25 cellular contexts compared by ENCODE assay signal in the genomic region with DNA sequence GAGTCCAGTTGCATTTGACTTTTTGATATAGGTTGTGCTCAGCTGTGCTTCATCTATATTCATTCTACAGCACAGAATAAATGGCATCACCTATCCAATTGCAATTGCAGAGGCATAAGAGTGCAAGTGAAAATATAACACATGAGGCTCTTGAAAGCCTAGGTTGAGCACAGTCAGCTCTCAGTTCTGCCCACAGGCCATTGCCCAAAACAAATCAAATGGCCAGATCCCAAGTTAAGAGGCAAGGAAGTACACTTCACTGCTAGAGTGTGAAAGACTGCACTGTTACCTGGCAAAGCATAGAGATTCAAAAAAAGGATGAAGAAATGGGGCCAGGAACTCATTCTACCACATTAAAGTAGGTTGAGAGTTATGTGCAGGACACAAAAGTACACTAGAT.
DNase-seq lines count a peak whose midpoint lies in the region; ATAC-seq, FAIRE-seq and TF ChIP-seq lines count a peak whose summit lies in the region.
"Had no signal": no experiment of that assay in that cellular context is flagged by ENCODE, and none has a peak within 500 bp of the region (broad histone marks: within the 10 kb centered on the region; RNA-seq: fewer than 3 reads in every experiment).

No MANE protein-coding gene starts in this region.

- BruUV-seq in GM12878 (replicated peaks; lab: Mats Ljungman, UMichigan): no TSS peak

- H2AFZ ChIP-seq in GM12878 (ENCODE audit: control insufficient read depth, low read depth, low read length): no peak overlapping the region

- H3K9ac ChIP-seq in GM12878 (ENCODE audit: control insufficient read depth, insufficient read depth, low read length): no peak overlapping the region

- ATAC-seq in GM18511 (IDR thresholded peaks at IDR 0.05; ENCODE audit: unreplicated experiment) (peak; percentile 70), GM21360 (IDR thresholded peaks at IDR 0.05; ENCODE audit: unreplicated experiment) (peak; percentile 52), HG02678 (IDR thresholded peaks at IDR 0.05; ENCODE audit: unreplicated experiment) (peak; percentile 62), GM12878 (peak; percentile 62), GM21526 (IDR thresholded peaks at IDR 0.05; ENCODE audit: low FRiP score, unreplicated experiment) (no peak)
- ATAC-seq: activated CD8-positive, alpha-beta T cell treated with anti-CD3 and anti-CD28 coated beads for 36 hours; gastroesophageal sphincter; HepG2; left ventricle myocardium superior; naive thymus-derived CD4-positive, alpha-beta T cell had no signal

- no peaks in the 10 kb centered on the region for H4K20me1 ChIP-seq in GM12878 (ENCODE audit: control insufficient read depth, insufficient read depth)

- no peak for TF ChIP-seq EP300 in GM12878 (IDR thresholded peaks at IDR 0.05; ENCODE audit: borderline replicate concordance in 1 of 2, control insufficient read depth in 1 of 2, low read depth in 2 of 2, low read length in 2 of 2)

- H3K4me1 ChIP-seq in GM12878 (ENCODE audit: control insufficient read depth, insufficient read depth, low read length): peaks cover 10% of the 10 kb centered on the region; the same call in 1 of the 2 replicates
- H3K4me1 ChIP-seq: gastroesophageal sphincter had no signal

- DNase-seq in GM12878 (ENCODE audit: low read depth, low spot score) (peak; percentile 32), SHP77 (lab: John Stamatoyannopoulos, UW) (no peak), GM12891 (ENCODE audit: insufficient read length, low spot score) (no peak)
- DNase-seq in activated effector memory CD4-positive, alpha-beta T cell treated with Interleukin-2 at 50 U/mL for 16 hours: no peak
- DNase-seq: activated CD4-positive, alpha-beta T cell treated with anti-CD3 and anti-CD28 coated beads for 1 hour; activated CD8-positive, alpha-beta T cell treated with anti-CD3 and anti-CD28 coated beads for 36 hours; activated gamma-delta T cell; BE2C; central memory CD4-positive, alpha-beta T cell; DMS53; HCEC 1CT; hypothalamus; left ventricle myocardium superior; naive thymus-derived CD4-positive, alpha-beta T cell; NCI-H2171 treated with DMSO at 0.1 percent for 48 hours; NCI-H526 treated with DMSO at 0.1 percent for 48 hours; occipital lobe; stimulated activated CD8-positive, alpha-beta memory T cell treated with anti-CD3 and anti-CD28 coated beads, Interleukin-4, amount 100 ng/mL, for 48 hours had no signal

- no peak overlapping the region for H3K4me3 ChIP-seq in GM12878
- H3K4me3 ChIP-seq: gastroesophageal sphincter had no signal

- no peak for TF ChIP-seq POLR2A in GM12878 (IDR thresholded peaks at IDR 0.05; ENCODE audit: low read depth, low read length)
- TF ChIP-seq POLR2A in GM12891 (IDR thresholded peaks at IDR 0.05; ENCODE audit: low read depth, low read length): no peak

- in situ Hi-C loops in GM12878 (cut with MboI): no loop called here

- no peaks in the 10 kb centered on the region for H3K79me2 ChIP-seq in GM12878 (ENCODE audit: control insufficient read depth, insufficient read depth, low read length)

- FAIRE-seq in GM12878 (lab: Jason Lieb, UNC) (no peak), GM12891 (lab: Jason Lieb, UNC) (no peak)
- FAIRE-seq: endometrium, HepG2 had no signal

- POLR2A ChIA-PET in GM12878 (lab: Charles Lee): interaction anchor here (0.5 to 0.8 kb wide), 2 partner anchors 9 to 113 kb away, joined by 3 to 4 read pairs; no protein-coding TSS in a partner anchor

- SMC1A ChIA-PET in GM12878 (lab: Charles Lee; ENCODE audit: uncharacterized antibody, unreplicated experiment): interaction anchor here (0.6 to 1.8 kb wide), 7 partner anchors 16 to 309 kb away, joined by 3 to 5 read pairs (median 3); no protein-coding TSS in a partner anchor

- no peak overlapping the region for H3K4me2 ChIP-seq in GM12878 (ENCODE audit: control insufficient read depth, insufficient read depth)

- no peak for TF ChIP-seq CTCF in GM12878 (IDR thresholded peaks at IDR 0.05 in 2 of 3, conservative IDR thresholded peaks at IDR 0.05 in 1 of 3; ENCODE audit: control insufficient read depth in 2 of 3, extremely low read depth in 1 of 3, insufficient read depth in 1 of 3, low read depth in 3 of 3, low read length in 3 of 3)

- no peaks in the 10 kb centered on the region for H3K36me3 ChIP-seq in GM12878 (ENCODE audit: control insufficient read depth in 2 of 2, insufficient read depth in 2 of 2, low read length in 1 of 2)
- H3K36me3 ChIP-seq: BE2C, gastroesophageal sphincter had no signal

- RAD21 ChIA-PET in GM12878 (lab: Charles Lee; ENCODE audit: unreplicated experiment): interaction anchor here (1.1 to 1.2 kb wide), 2 partner anchors 26 to 305 kb away, joined by 3 read pairs; no protein-coding TSS in a partner anchor

- H3K9me3 ChIP-seq in GM12878 (replicated peaks; ENCODE audit: control insufficient read depth, insufficient read depth, low read length): no peaks in the 10 kb centered on the region; the same call in 1 of the 3 replicates
- H3K9me3 ChIP-seq: BE2C, gastroesophageal sphincter had no signal

- no peak overlapping the region for H3K27ac ChIP-seq in GM12878 (ENCODE audit: control insufficient read depth, insufficient read depth)
- H3K27ac ChIP-seq: gastroesophageal sphincter had no signal

- intact Hi-C loops in GM12878 (cut with micrococcal nuclease; ENCODE audit: unreplicated experiment): loop anchor here (5.0 kb wide), 1 partner anchor 118 kb away; no protein-coding TSS in a partner anchor

- CTCF ChIA-PET in GM12878 (lab: Yijun Ruan, JAX): interaction anchor here (0.6 kb wide), 1 partner anchor 113 kb away, joined by 3 read pairs; no protein-coding TSS in a partner anchor

- TF ChIP-seq RAD21 in GM12878 (IDR thresholded peaks at IDR 0.05; ENCODE audit: insufficient read depth, low read depth, low read length): no peak

- H3K27me3 ChIP-seq in GM12878 (replicated peaks in 1 of 2; ENCODE audit: control insufficient read depth in 2 of 2, insufficient read depth in 2 of 2, low read length in 1 of 2): no peaks in the 10 kb centered on the region
- H3K27me3 ChIP-seq: BE2C, gastroesophageal sphincter had no signal

TF ChIP-seq in GM12878, 131 proteins besides CTCF, POLR2A, EP300 and RAD21:
- TF ChIP-seq, protein P1, sequence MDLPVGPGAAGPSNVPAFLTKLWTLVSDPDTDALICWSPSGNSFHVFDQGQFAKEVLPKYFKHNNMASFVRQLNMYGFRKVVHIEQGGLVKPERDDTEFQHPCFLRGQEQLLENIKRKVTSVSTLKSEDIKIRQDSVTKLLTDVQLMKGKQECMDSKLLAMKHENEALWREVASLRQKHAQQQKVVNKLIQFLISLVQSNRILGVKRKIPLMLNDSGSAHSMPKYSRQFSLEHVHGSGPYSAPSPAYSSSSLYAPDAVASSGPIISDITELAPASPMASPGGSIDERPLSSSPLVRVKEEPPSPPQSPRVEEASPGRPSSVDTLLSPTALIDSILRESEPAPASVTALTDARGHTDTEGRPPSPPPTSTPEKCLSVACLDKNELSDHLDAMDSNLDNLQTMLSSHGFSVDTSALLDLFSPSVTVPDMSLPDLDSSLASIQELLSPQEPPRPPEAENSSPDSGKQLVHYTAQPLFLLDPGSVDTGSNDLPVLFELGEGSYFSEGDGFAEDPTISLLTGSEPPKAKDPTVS (IDR thresholded peaks at IDR 0.05; ENCODE audit: low read depth, low read length): no peak
- TF ChIP-seq, protein P2, sequence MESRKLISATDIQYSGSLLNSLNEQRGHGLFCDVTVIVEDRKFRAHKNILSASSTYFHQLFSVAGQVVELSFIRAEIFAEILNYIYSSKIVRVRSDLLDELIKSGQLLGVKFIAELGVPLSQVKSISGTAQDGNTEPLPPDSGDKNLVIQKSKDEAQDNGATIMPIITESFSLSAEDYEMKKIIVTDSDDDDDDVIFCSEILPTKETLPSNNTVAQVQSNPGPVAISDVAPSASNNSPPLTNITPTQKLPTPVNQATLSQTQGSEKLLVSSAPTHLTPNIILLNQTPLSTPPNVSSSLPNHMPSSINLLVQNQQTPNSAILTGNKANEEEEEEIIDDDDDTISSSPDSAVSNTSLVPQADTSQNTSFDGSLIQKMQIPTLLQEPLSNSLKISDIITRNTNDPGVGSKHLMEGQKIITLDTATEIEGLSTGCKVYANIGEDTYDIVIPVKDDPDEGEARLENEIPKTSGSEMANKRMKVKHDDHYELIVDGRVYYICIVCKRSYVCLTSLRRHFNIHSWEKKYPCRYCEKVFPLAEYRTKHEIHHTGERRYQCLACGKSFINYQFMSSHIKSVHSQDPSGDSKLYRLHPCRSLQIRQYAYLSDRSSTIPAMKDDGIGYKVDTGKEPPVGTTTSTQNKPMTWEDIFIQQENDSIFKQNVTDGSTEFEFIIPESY (IDR thresholded peaks at IDR 0.05): no peak
- no peak for TF ChIP-seq HDAC2 (IDR thresholded peaks at IDR 0.05)

TF ChIP-seq in GM12891, 5 proteins besides CTCF, POLR2A, EP300 and RAD21:
- no peak for TF ChIP-seq TAF1 (IDR thresholded peaks at IDR 0.05; ENCODE audit: low read depth, low read length)
- TF ChIP-seq PAX5 (IDR thresholded peaks at IDR 0.05; ENCODE audit: insufficient read depth, low read length, severe bottlenecking): no peak
- no peak for TF ChIP-seq POU2F2 (IDR thresholded peaks at IDR 0.05; ENCODE audit: low read depth, low read length)
- TF ChIP-seq SPI1 (IDR thresholded peaks at IDR 0.05; ENCODE audit: low read depth, low read length): no peak
- no peak for TF ChIP-seq POLR2AphosphoS5 (IDR thresholded peaks at IDR 0.05; ENCODE audit: low read depth, low read length)
